ENCODE assay signal across 9 cellular contexts in genomic region chr6:9250852-9251251, GRCh38.
DNase-seq lines count a peak whose midpoint lies in the region; ATAC-seq, FAIRE-seq and TF ChIP-seq lines count a peak whose summit lies in the region.
"Had no signal": no experiment of that assay in that cellular context is flagged by ENCODE, and none has a peak within 500 bp of the region (broad histone marks: within the 10 kb centered on the region; RNA-seq: fewer than 3 reads in every experiment).

No MANE protein-coding gene starts in this region.

- no peak overlapping the region for H3K27ac ChIP-seq in epithelial cell of prostate
- no peak overlapping the region for H3K27ac ChIP-seq in pancreas

- H3K27me3 Mint-ChIP-seq in activated CD8-positive, alpha-beta T cell treated with anti-CD3 and anti-CD28 coated beads for 36 hours: no peaks in the 10 kb centered on the region
- H3K27me3 Mint-ChIP-seq in activated CD8-positive, alpha-beta T cell treated with anti-CD3 and anti-CD28 coated beads, Interleukin-2, amount 10 ng/mL, durations not matched to agents 7 days and 5 days (ENCODE audit: low read depth): no peaks in the 10 kb centered on the region
- H3K27me3 Mint-ChIP-seq: CD4-positive, CD25-positive, alpha-beta regulatory T cell had no signal

- H3K27me3 ChIP-seq in pancreas: no peaks in the 10 kb centered on the region

- DNase-seq in activated CD8-positive, alpha-beta T cell treated with anti-CD3 and anti-CD28 coated beads for 36 hours: peak; percentile 1
- DNase-seq in activated CD8-positive, alpha-beta T cell treated with anti-CD3 and anti-CD28 coated beads, Interleukin-2, amount 10 ng/mL, durations not matched to agents 7 days and 5 days: no peak
- DNase-seq in NCI-H82 treated with DMSO at 0.1 percent for 48 hours (lab: John Stamatoyannopoulos, UW; ENCODE audit: unreplicated experiment): peak; percentile 48
- peak; percentile 20 for DNase-seq in epithelial cell of prostate (ENCODE audit: low read depth, low spot score)
- peak; percentile 17 to 64 (median 24) for DNase-seq in pancreas
- no peak for DNase-seq in GM19240 (ENCODE audit: insufficient read length, low spot score)
- no peak for DNase-seq in NOMO-1 treated with DMSO at 0.1 percent for 48 hours (lab: John Stamatoyannopoulos, UW; ENCODE audit: unreplicated experiment)
- DNase-seq: CD4-positive, CD25-positive, alpha-beta regulatory T cell had no signal

- H3K4me3 Mint-ChIP-seq in activated CD8-positive, alpha-beta T cell treated with anti-CD3 and anti-CD28 coated beads for 36 hours: no peak overlapping the region
- H3K4me3 Mint-ChIP-seq in activated CD8-positive, alpha-beta T cell treated with anti-CD3 and anti-CD28 coated beads, Interleukin-2, amount 10 ng/mL, durations not matched to agents 7 days and 5 days: no peak overlapping the region
- H3K4me3 Mint-ChIP-seq: CD4-positive, CD25-positive, alpha-beta regulatory T cell had no signal

- no peaks in the 10 kb centered on the region for H3K36me3 ChIP-seq in pancreas

- H3K27ac Mint-ChIP-seq in activated CD8-positive, alpha-beta T cell treated with anti-CD3 and anti-CD28 coated beads for 36 hours: no peak overlapping the region
- H3K27ac Mint-ChIP-seq in activated CD8-positive, alpha-beta T cell treated with anti-CD3 and anti-CD28 coated beads, Interleukin-2, amount 10 ng/mL, durations not matched to agents 7 days and 5 days: no peak overlapping the region
- H3K27ac Mint-ChIP-seq: CD4-positive, CD25-positive, alpha-beta regulatory T cell had no signal

- CTCF ChIA-PET in activated CD8-positive, alpha-beta T cell treated with anti-CD3 and anti-CD28 coated beads for 36 hours (lab: Charles Lee): no interaction called here
- CTCF ChIA-PET in activated CD8-positive, alpha-beta T cell treated with anti-CD3 and anti-CD28 coated beads, Interleukin-2, amount 10 ng/mL, durations not matched to agents 7 days and 5 days (lab: Charles Lee): no interaction called here

- intact Hi-C loops in activated CD8-positive, alpha-beta T cell treated with anti-CD3 and anti-CD28 coated beads for 36 hours (cut with micrococcal nuclease): no loop called here
- intact Hi-C loops in pancreas (cut with DNase I): no loop called here

- POLR2A ChIA-PET in activated CD8-positive, alpha-beta T cell treated with anti-CD3 and anti-CD28 coated beads for 36 hours (lab: Charles Lee): no interaction called here
- POLR2A ChIA-PET in activated CD8-positive, alpha-beta T cell treated with anti-CD3 and anti-CD28 coated beads, Interleukin-2, amount 10 ng/mL, durations not matched to agents 7 days and 5 days (lab: Charles Lee): no interaction called here

- no peaks in the 10 kb centered on the region for H3K4me1 ChIP-seq in pancreas

- WGBS in pancreas, 2 donors: 12 to 14% methylated on average over 9 of the region's 9 CpGs

- no peaks in the 10 kb centered on the region for H3K9me3 Mint-ChIP-seq in activated CD8-positive, alpha-beta T cell treated with anti-CD3 and anti-CD28 coated beads for 36 hours
- H3K9me3 Mint-ChIP-seq in activated CD8-positive, alpha-beta T cell treated with anti-CD3 and anti-CD28 coated beads, Interleukin-2, amount 10 ng/mL, durations not matched to agents 7 days and 5 days (ENCODE audit: insufficient read depth): no peaks in the 10 kb centered on the region

- H3K4me1 Mint-ChIP-seq in activated CD8-positive, alpha-beta T cell treated with anti-CD3 and anti-CD28 coated beads for 36 hours (ENCODE audit: low read depth): no peaks in the 10 kb centered on the region
- no peaks in the 10 kb centered on the region for H3K4me1 Mint-ChIP-seq in activated CD8-positive, alpha-beta T cell treated with anti-CD3 and anti-CD28 coated beads, Interleukin-2, amount 10 ng/mL, durations not matched to agents 7 days and 5 days (ENCODE audit: low read depth)
- H3K4me1 Mint-ChIP-seq: CD4-positive, CD25-positive, alpha-beta regulatory T cell had no signal

- FAIRE-seq in pancreas (lab: Jason Lieb, UNC): no peak

- no peaks in the 10 kb centered on the region for H3K9me3 ChIP-seq in pancreas

- TF ChIP-seq CTCF in activated CD8-positive, alpha-beta T cell treated with anti-CD3 and anti-CD28 coated beads for 36 hours (IDR thresholded peaks at IDR 0.05): no peak
- TF ChIP-seq CTCF in pancreas (IDR thresholded peaks at IDR 0.05): peak in 3 of 4 donors; percentile 26 to 61 (median 35)

- ATAC-seq in activated CD8-positive, alpha-beta T cell treated with anti-CD3 and anti-CD28 coated beads for 36 hours: no peak
- no peak for ATAC-seq in activated CD8-positive, alpha-beta T cell treated with anti-CD3 and anti-CD28 coated beads, Interleukin-2, amount 10 ng/mL, durations not matched to agents 7 days and 5 days
- ATAC-seq in pancreas (peak; percentile 67 to 89 (median 83)), HG03439 (IDR thresholded peaks at IDR 0.05; ENCODE audit: unreplicated experiment) (no peak)

- no peak overlapping the region for H3K4me3 ChIP-seq in pancreas

- no peaks in the 10 kb centered on the region for H3K36me3 Mint-ChIP-seq in activated CD8-positive, alpha-beta T cell treated with anti-CD3 and anti-CD28 coated beads for 36 hours (ENCODE audit: low read depth)
- no peaks in the 10 kb centered on the region for H3K36me3 Mint-ChIP-seq in activated CD8-positive, alpha-beta T cell treated with anti-CD3 and anti-CD28 coated beads, Interleukin-2, amount 10 ng/mL, durations not matched to agents 7 days and 5 days (ENCODE audit: low read depth)
- H3K36me3 Mint-ChIP-seq: CD4-positive, CD25-positive, alpha-beta regulatory T cell had no signal

Comparison
In these comparisons a context has a peak if more than half of its experiments do, and no peak if none do; other contexts are left out.
1. DNase-seq: peak in activated CD8-positive, alpha-beta T cell treated with anti-CD3 and anti-CD28 coated beads for 36 hours (single experiment), NCI-H82 treated with DMSO at 0.1 percent for 48 hours (single experiment), epithelial cell of prostate (single experiment) and pancreas (6 of 6); none in activated CD8-positive, alpha-beta T cell treated with anti-CD3 and anti-CD28 coated beads, Interleukin-2, amount 10 ng/mL, durations not matched to agents 7 days and 5 days (single experiment), GM19240 (single experiment) and NOMO-1 treated with DMSO at 0.1 percent for 48 hours (single experiment).
2. ATAC-seq: peak in pancreas (4 of 4); none in activated CD8-positive, alpha-beta T cell treated with anti-CD3 and anti-CD28 coated beads for 36 hours (single experiment), activated CD8-positive, alpha-beta T cell treated with anti-CD3 and anti-CD28 coated beads, Interleukin-2, amount 10 ng/mL, durations not matched to agents 7 days and 5 days (single experiment) and HG03439 (single experiment).